9 cellular contexts compared by ENCODE assay signal in genomic region chr4:100742045-100742444, GRCh38.
A peak's percentile ranks its signal among the peaks of the same experiment; 100 is the strongest.
DNase-seq lines count a peak whose midpoint lies in the region; ATAC-seq and TF ChIP-seq lines count a peak whose summit lies in the region.
"Had no signal": no experiment of that assay in that cellular context is flagged by ENCODE, and none has a peak within 500 bp of the region (broad histone marks: within the 10 kb centered on the region; RNA-seq: fewer than 3 reads in every experiment).

No MANE protein-coding gene starts in this region.

- peak in 1 of 2 donors; percentile 56 for ATAC-seq in gastrocnemius medialis
- ATAC-seq in HG02763 (IDR thresholded peaks at IDR 0.05; ENCODE audit: unreplicated experiment), result no peak

- intact Hi-C loops in gastrocnemius medialis (cut with DNase I; ENCODE audit: low total_unique reads), result loop anchor here (5.0 kb wide), 1 partner anchor 650 kb away; no protein-coding TSS in a partner anchor
- intact Hi-C loops in activated CD4-positive, alpha-beta T cell treated with anti-CD3 and anti-CD28 coated beads, Interleukin-2, amount 10 ng/mL, durations not matched to agents 24 days and 14 days (cut with micrococcal nuclease), result no loop called here

- peaks cover 5% of the 10 kb centered on the region for H3K9me3 Mint-ChIP-seq in endodermal cell
- H3K9me3 Mint-ChIP-seq in activated CD4-positive, alpha-beta T cell treated with anti-CD3 and anti-CD28 coated beads, Interleukin-2, amount 10 ng/mL, durations not matched to agents 24 days and 14 days, result no peaks in the 10 kb centered on the region
- H3K9me3 Mint-ChIP-seq: CD4-positive, alpha-beta T cell had no signal

- TF ChIP-seq POLR2A in NB4 (IDR thresholded peaks at IDR 0.05; ENCODE audit: extremely low read depth, insufficient read length) (no peak), gastrocnemius medialis (IDR thresholded peaks at IDR 0.05) (no peak)

- H3K4me3 ChIP-seq in NB4 (ENCODE audit: low read depth, low read length) (no peak overlapping the region), endodermal cell (ENCODE audit: low read length) (no peak overlapping the region), gastrocnemius medialis (no peak overlapping the region)

- H3K9me3 ChIP-seq in endodermal cell (ENCODE audit: control insufficient read depth, low read length) (peaks cover 2% of the 10 kb centered on the region), gastrocnemius medialis (no peaks in the 10 kb centered on the region)

- H3K36me3 ChIP-seq in endodermal cell (ENCODE audit: control insufficient read depth, insufficient read depth, low read length) (no peaks in the 10 kb centered on the region), gastrocnemius medialis (no peaks in the 10 kb centered on the region)

- H3K27ac Mint-ChIP-seq in endodermal cell, result no peak overlapping the region
- no peak overlapping the region for H3K27ac Mint-ChIP-seq in activated CD4-positive, alpha-beta T cell treated with anti-CD3 and anti-CD28 coated beads, Interleukin-2, amount 10 ng/mL, durations not matched to agents 24 days and 14 days
- H3K27ac Mint-ChIP-seq: CD4-positive, alpha-beta T cell had no signal

- H3K27me3 ChIP-seq in endodermal cell (ENCODE audit: control insufficient read depth, insufficient read depth, low read length, poor library complexity, severe bottlenecking) (no peaks in the 10 kb centered on the region), gastrocnemius medialis (no peaks in the 10 kb centered on the region)

- H3K4me1 Mint-ChIP-seq in endodermal cell, result peaks cover 28% of the 10 kb centered on the region
- H3K4me1 Mint-ChIP-seq in activated CD4-positive, alpha-beta T cell treated with anti-CD3 and anti-CD28 coated beads, Interleukin-2, amount 10 ng/mL, durations not matched to agents 24 days and 14 days, result no peaks in the 10 kb centered on the region

- H3K9ac ChIP-seq in endodermal cell (ENCODE audit: extremely low read depth, low read length, poor library complexity, severe bottlenecking), result no peak overlapping the region

- in situ Hi-C loops in gastrocnemius medialis (cut with MboI; ENCODE audit: low sequenced_read_pairs in 4 of 4), result loop anchor here in 2 of 4 donors (5.0 to 25.0 kb wide), 2 partner anchors 305 to 320 kb away; no protein-coding TSS in a partner anchor
- in situ Hi-C loops in G401 (cut with HindIII; ENCODE audit: low sequenced_read_pairs), result no loop called here

- no peak overlapping the region for H3K4me3 Mint-ChIP-seq in endodermal cell
- H3K4me3 Mint-ChIP-seq in activated CD4-positive, alpha-beta T cell treated with anti-CD3 and anti-CD28 coated beads, Interleukin-2, amount 10 ng/mL, durations not matched to agents 24 days and 14 days, result no peak overlapping the region
- H3K4me3 Mint-ChIP-seq: CD4-positive, alpha-beta T cell had no signal

- DNase-seq in NCI-H2171 treated with DMSO at 0.1 percent for 48 hours (lab: John Stamatoyannopoulos, UW) (peak; percentile 2), NCI-H2171 (lab: John Stamatoyannopoulos, UW) (no peak), NB4 (ENCODE audit: low read depth) (peak; percentile 44), endodermal cell (no peak), gastrocnemius medialis (no peak), G401 (ENCODE audit: low spot score) (no peak)
- no peak for DNase-seq in activated CD4-positive, alpha-beta T cell treated with anti-CD3 and anti-CD28 coated beads, Interleukin-2, amount 10 ng/mL, durations not matched to agents 24 days and 14 days
- DNase-seq: CD4-positive, alpha-beta T cell had no signal

- no peaks in the 10 kb centered on the region for H3K36me3 Mint-ChIP-seq in endodermal cell (ENCODE audit: low read depth)
- no peaks in the 10 kb centered on the region for H3K36me3 Mint-ChIP-seq in activated CD4-positive, alpha-beta T cell treated with anti-CD3 and anti-CD28 coated beads, Interleukin-2, amount 10 ng/mL, durations not matched to agents 24 days and 14 days (ENCODE audit: low read depth)

- 87% methylated on average over 4 of the region's 4 CpGs; no CpG with 5 or more reads in 1 of the 2 experiments for WGBS in endodermal cell (ENCODE audit: insufficient coverage in 1 of 2, insufficient read length in 1 of 2), 2 experiments

- H3K27ac ChIP-seq in endodermal cell (ENCODE audit: low read depth, low read length) (no peak overlapping the region), gastrocnemius medialis (no peak overlapping the region)

- peak; percentile 26 for TF ChIP-seq CTCF in NB4 (IDR thresholded peaks at IDR 0.05; ENCODE audit: low read depth, low read length)
- TF ChIP-seq CTCF in endodermal cell (conservative IDR thresholded peaks at IDR 0.05), result peak; percentile 61
- peak in 3 of 5 experiments; percentile 15 to 51 (median 49) for TF ChIP-seq CTCF in gastrocnemius medialis (IDR thresholded peaks at IDR 0.05 in 4 of 5, conservative IDR thresholded peaks at IDR 0.05 in 1 of 5)

- no peaks in the 10 kb centered on the region for H3K27me3 Mint-ChIP-seq in endodermal cell (ENCODE audit: insufficient read depth)
- H3K27me3 Mint-ChIP-seq in activated CD4-positive, alpha-beta T cell treated with anti-CD3 and anti-CD28 coated beads, Interleukin-2, amount 10 ng/mL, durations not matched to agents 24 days and 14 days, result peaks cover 5% of the 10 kb centered on the region
- H3K27me3 Mint-ChIP-seq: CD4-positive, alpha-beta T cell had no signal

- H3K4me1 ChIP-seq in endodermal cell (ENCODE audit: control insufficient read depth, insufficient read depth, low read length), result peaks cover 3% of the 10 kb centered on the region
- H3K4me1 ChIP-seq in gastrocnemius medialis, result no peaks in the 10 kb centered on the region

Comparison
In these comparisons a context has a peak if more than half of its experiments do, and no peak if none do; other contexts are left out.
1. DNase-seq: peak in NCI-H2171 treated with DMSO at 0.1 percent for 48 hours (single experiment) and NB4 (single experiment); none in NCI-H2171 (single experiment), endodermal cell (single experiment), gastrocnemius medialis (0 of 2), activated CD4-positive, alpha-beta T cell treated with anti-CD3 and anti-CD28 coated beads, Interleukin-2, amount 10 ng/mL, durations not matched to agents 24 days and 14 days (single experiment) and G401 (single experiment).
2. Peak in every context shown above with its lines, with median percentiles within 50 percentile points of each other: CTCF ChIP-seq.